ENCODE assay signal across 20 cellular contexts in the genomic region with DNA sequence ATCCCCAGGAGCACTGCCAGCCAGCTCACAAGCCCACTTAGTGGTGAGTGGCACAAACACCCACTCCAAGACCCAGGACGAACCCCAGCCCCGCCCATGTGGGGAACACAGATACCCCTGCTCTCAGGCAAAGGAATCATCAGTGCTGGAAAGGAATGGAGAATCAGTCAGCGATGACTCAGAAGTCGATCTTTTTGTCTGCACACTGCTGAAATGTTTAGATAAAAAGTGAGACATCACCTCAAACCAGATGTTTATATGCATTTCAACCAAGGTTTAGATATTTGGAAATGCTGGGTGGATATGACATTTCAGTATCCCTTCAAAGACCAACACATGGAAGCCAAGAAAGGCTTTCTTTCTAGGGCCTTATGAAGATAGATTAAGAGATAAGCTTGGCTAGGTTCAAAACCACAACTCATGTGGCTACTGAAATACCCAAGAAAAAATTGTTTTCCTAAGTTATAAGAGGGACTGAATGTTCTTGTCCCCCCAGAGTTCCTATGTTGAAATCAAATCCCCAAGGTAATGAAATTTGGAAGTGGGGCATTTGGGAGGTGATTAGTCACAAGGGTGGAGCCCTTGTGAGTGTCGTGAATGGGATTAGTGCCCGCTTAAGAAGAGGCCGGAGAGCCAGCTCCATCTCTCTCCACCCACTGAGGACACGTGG. TPM values are rescaled to one million over a fixed set of nuclear protein-coding genes. Genes with fewer than 3 reads are reported as not detected.
DNase-seq lines count a peak whose midpoint lies in the region; FAIRE-seq and TF ChIP-seq lines count a peak whose summit lies in the region.
"Had no signal": no experiment of that assay in that cellular context is flagged by ENCODE, and none has a peak within 500 bp of the region (broad histone marks: within the 10 kb centered on the region; RNA-seq: fewer than 3 reads in every experiment).

No MANE protein-coding gene starts in this region.

- no peaks in the 10 kb centered on the region for H3K4me1 Mint-ChIP-seq in activated CD4-positive, alpha-beta memory T cell treated with anti-CD3 and anti-CD28 coated beads, Interleukin-2, amount 10 ng/mL, durations not matched to agents 7 days and 5 days
- H3K4me1 Mint-ChIP-seq: stimulated activated naive CD8-positive, alpha-beta T cell treated with anti-CD3 and anti-CD28 coated beads, Interleukin-15, amount 100 ng/mL, for 72 hours had no signal

- DNase-seq in AG20443 (ENCODE audit: low spot score) (peak; percentile 36), MG63 (peak; percentile 58), bronchial epithelial cell (ENCODE audit: low read depth) (peak; percentile 17), kidney tubule cell (ENCODE audit: low spot score) (peak; percentile 56), medulla oblongata (ENCODE audit: extremely low spot score) (no peak), NCI-H2029 treated with DMSO at 0.1 percent for 48 hours (lab: John Stamatoyannopoulos, UW) (no peak), D341Med (ENCODE audit: low spot score) (no peak)
- DNase-seq in activated CD4-positive, alpha-beta memory T cell treated with anti-CD3 and anti-CD28 coated beads, Interleukin-2, amount 10 ng/mL, durations not matched to agents 7 days and 5 days, result no peak
- DNase-seq: activated CD4-positive, alpha-beta T cell treated with anti-CD3 and anti-CD28 coated beads, Interleukin-2, amount 50 U/mL, for 1 hour; activated naive CD4-positive, alpha-beta T cell treated with Interleukin-2 at 50 U/mL for 16 hours; esophagus squamous epithelium; HFFc6; MV-4-11; NCI-H2081 treated with DMSO at 0.1 percent for 48 hours; NCI-H526; stimulated activated naive CD8-positive, alpha-beta T cell treated with anti-CD3 and anti-CD28 coated beads, Interleukin-15, amount 100 ng/mL, for 72 hours had no signal

- H3K4me3 ChIP-seq in MG63 (no peak overlapping the region), bronchial epithelial cell (ENCODE audit: low read depth, low read length) (no peak overlapping the region)
- H3K4me3 ChIP-seq: esophagus squamous epithelium, right atrium auricular region had no signal

- no peaks in the 10 kb centered on the region for H3K27me3 Mint-ChIP-seq in activated CD4-positive, alpha-beta memory T cell treated with anti-CD3 and anti-CD28 coated beads, Interleukin-2, amount 10 ng/mL, durations not matched to agents 7 days and 5 days

- CTCF ChIA-PET in activated CD4-positive, alpha-beta memory T cell treated with anti-CD3 and anti-CD28 coated beads, Interleukin-2, amount 10 ng/mL, durations not matched to agents 7 days and 5 days (lab: Charles Lee), result no interaction called here

- H3K36me3 Mint-ChIP-seq in activated CD4-positive, alpha-beta memory T cell treated with anti-CD3 and anti-CD28 coated beads, Interleukin-2, amount 10 ng/mL, durations not matched to agents 7 days and 5 days (ENCODE audit: low read depth), result no peaks in the 10 kb centered on the region
- H3K36me3 Mint-ChIP-seq: brain had no signal

- H3K36me3 ChIP-seq in MG63 (no peaks in the 10 kb centered on the region), bronchial epithelial cell (ENCODE audit: control insufficient read depth, insufficient read depth, low read length) (no peaks in the 10 kb centered on the region)
- H3K36me3 ChIP-seq: esophagus squamous epithelium, right atrium auricular region had no signal

- no peaks in the 10 kb centered on the region for H3K9me3 Mint-ChIP-seq in activated CD4-positive, alpha-beta memory T cell treated with anti-CD3 and anti-CD28 coated beads, Interleukin-2, amount 10 ng/mL, durations not matched to agents 7 days and 5 days
- H3K9me3 Mint-ChIP-seq: brain; stimulated activated naive CD8-positive, alpha-beta T cell treated with anti-CD3 and anti-CD28 coated beads, Interleukin-15, amount 100 ng/mL, for 72 hours had no signal

- no peak for FAIRE-seq in bronchial epithelial cell (lab: Jason Lieb, UNC)

- no peak overlapping the region for H3K27ac Mint-ChIP-seq in activated CD4-positive, alpha-beta memory T cell treated with anti-CD3 and anti-CD28 coated beads, Interleukin-2, amount 10 ng/mL, durations not matched to agents 7 days and 5 days
- H3K27ac Mint-ChIP-seq: brain; HFFc6; stimulated activated naive CD8-positive, alpha-beta T cell treated with anti-CD3 and anti-CD28 coated beads, Interleukin-15, amount 100 ng/mL, for 72 hours had no signal

- H3K4me3 Mint-ChIP-seq in activated CD4-positive, alpha-beta memory T cell treated with anti-CD3 and anti-CD28 coated beads, Interleukin-2, amount 10 ng/mL, durations not matched to agents 7 days and 5 days, result no peak overlapping the region
- H3K4me3 Mint-ChIP-seq: brain; HFFc6; stimulated activated naive CD8-positive, alpha-beta T cell treated with anti-CD3 and anti-CD28 coated beads, Interleukin-15, amount 100 ng/mL, for 72 hours had no signal

- TF ChIP-seq CTCF in bronchial epithelial cell (IDR thresholded peaks at IDR 0.05; ENCODE audit: insufficient read depth, low read length, severe bottlenecking), result no peak

- POLR2A ChIA-PET in activated CD4-positive, alpha-beta memory T cell treated with anti-CD3 and anti-CD28 coated beads, Interleukin-2, amount 10 ng/mL, durations not matched to agents 7 days and 5 days (lab: Charles Lee), result no interaction called here

- H3K27me3 ChIP-seq in MG63, result no peaks in the 10 kb centered on the region
- H3K27me3 ChIP-seq in bronchial epithelial cell (ENCODE audit: control insufficient read depth, insufficient read depth, low read length), result no peaks in the 10 kb centered on the region
- H3K27me3 ChIP-seq: right atrium auricular region had no signal

- no peaks in the 10 kb centered on the region for H3K9me3 ChIP-seq in MG63
- H3K9me3 ChIP-seq: esophagus squamous epithelium, right atrium auricular region had no signal

RNA-seq across cellular contexts. Expression of gene POU3F3, which starts 43.7 kb away (rescaled TPM):
- total RNA-seq in MG63 (2014; rRNA removed; shearing (Covaris generic); ENCODE audit: low replicate concordance), result not detected in 2 replicates
- total RNA-seq in bronchial epithelial cell, result not detected in 2 replicates
- total RNA-seq in activated CD4-positive, alpha-beta memory T cell treated with anti-CD3 and anti-CD28 coated beads, Interleukin-2, amount 10 ng/mL, durations not matched to agents 7 days and 5 days, result not detected
- total RNA-seq: G401, HFFc6, mucosa of gallbladder had no signal

Comparison
In these comparisons a context has a peak if more than half of its experiments do, and no peak if none do; other contexts are left out.
1. DNase-seq: peak in AG20443 (single experiment), MG63 (single experiment), bronchial epithelial cell (single experiment) and kidney tubule cell (single experiment); none in activated CD4-positive, alpha-beta memory T cell treated with anti-CD3 and anti-CD28 coated beads, Interleukin-2, amount 10 ng/mL, durations not matched to agents 7 days and 5 days (single experiment), medulla oblongata (single experiment), NCI-H2029 treated with DMSO at 0.1 percent for 48 hours (single experiment) and D341Med (single experiment).